ENCODE assay signal across 8 cellular contexts in the genomic region with DNA sequence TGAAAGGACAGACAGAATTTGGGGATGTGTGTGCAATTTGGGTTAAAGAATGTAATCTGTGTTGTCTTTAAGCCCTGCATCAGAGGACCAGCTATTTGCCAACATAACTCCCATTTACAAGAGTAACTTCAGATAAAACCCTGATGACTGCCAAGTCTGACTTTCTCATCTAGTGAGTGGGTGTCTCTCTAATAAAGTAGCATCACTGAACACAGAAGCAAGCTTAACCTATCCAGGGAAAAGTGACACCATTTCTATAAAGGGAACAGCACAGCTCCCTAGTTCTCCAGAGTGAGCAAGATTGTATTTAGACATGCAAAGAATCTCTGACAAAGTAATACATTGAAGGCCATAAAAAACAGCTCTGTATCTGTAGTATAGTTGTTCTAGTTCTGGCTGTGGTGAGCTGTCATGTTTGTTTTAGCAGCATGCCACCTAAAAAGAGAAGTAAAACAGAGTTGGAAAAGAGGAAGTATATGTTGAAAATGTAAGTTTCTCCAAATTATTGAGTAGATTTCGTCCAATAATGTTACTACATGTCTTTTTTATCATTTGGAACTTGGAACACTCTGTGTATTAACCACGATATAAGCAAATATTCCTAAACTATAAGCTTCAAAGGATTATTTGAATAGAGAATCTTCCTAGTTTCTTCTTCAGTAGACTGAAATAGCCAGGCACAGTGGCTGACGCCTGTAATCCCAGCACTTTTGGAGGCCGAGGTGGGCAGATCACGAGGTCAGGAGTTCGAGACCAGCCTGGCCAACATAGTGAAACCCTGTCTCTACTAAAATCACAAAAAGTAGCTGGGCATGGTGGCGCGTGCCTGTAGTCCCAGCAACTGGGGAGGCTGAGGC. TPM values are rescaled to one million over a fixed set of nuclear protein-coding genes. Genes with fewer than 3 reads are reported as not detected.
DNase-seq lines count a peak whose midpoint lies in the region; ATAC-seq and TF ChIP-seq lines count a peak whose summit lies in the region.

No MANE protein-coding gene starts in this region.

- peaks cover 44% of the 10 kb centered on the region for H3F3A ChIP-seq in SU-DHL-6 (ENCODE audit: insufficient read depth)

- CTCF ChIA-PET in activated CD8-positive, alpha-beta T cell treated with anti-CD3 and anti-CD28 coated beads, Interleukin-2, amount 10 ng/mL, durations not matched to agents 7 days and 5 days (lab: Charles Lee) = interaction anchor here (0.9 to 3.2 kb wide), 9 partner anchors 9 to 143 kb away, joined by 3 to 10 read pairs (median 5); no protein-coding TSS in a partner anchor

- DNase-seq in EH (ENCODE audit: low read depth) (peak; percentile 77), NCI-H146 (lab: John Stamatoyannopoulos, UW) (no peak), substantia nigra (lab: John Stamatoyannopoulos, UW) (no peak)
- DNase-seq in activated CD8-positive, alpha-beta T cell treated with anti-CD3 and anti-CD28 coated beads, Interleukin-2, amount 10 ng/mL, durations not matched to agents 7 days and 5 days = no peak

- no peaks in the 10 kb centered on the region for H3K9me3 Mint-ChIP-seq in activated CD8-positive, alpha-beta T cell treated with anti-CD3 and anti-CD28 coated beads, Interleukin-2, amount 10 ng/mL, durations not matched to agents 7 days and 5 days (ENCODE audit: insufficient read depth)

- no peak for TF ChIP-seq CTCF in SU-DHL-6 (IDR thresholded peaks at IDR 0.05; ENCODE audit: insufficient read depth, low read length, poor library complexity, severe bottlenecking)

- H2AFZ ChIP-seq in SU-DHL-6 (ENCODE audit: low read depth, low read length, severe bottlenecking) = peak overlapping the region; percentile 25

- ATAC-seq in HG03097 (IDR thresholded peaks at IDR 0.05; ENCODE audit: low FRiP score, unreplicated experiment) (peak; percentile 51), GM18505 (IDR thresholded peaks at IDR 0.05; ENCODE audit: unreplicated experiment) (no peak)
- no peak for ATAC-seq in activated CD8-positive, alpha-beta T cell treated with anti-CD3 and anti-CD28 coated beads, Interleukin-2, amount 10 ng/mL, durations not matched to agents 7 days and 5 days

- no peaks in the 10 kb centered on the region for H3K36me3 Mint-ChIP-seq in activated CD8-positive, alpha-beta T cell treated with anti-CD3 and anti-CD28 coated beads, Interleukin-2, amount 10 ng/mL, durations not matched to agents 7 days and 5 days (ENCODE audit: low read depth)

- H3K27ac ChIP-seq in SU-DHL-6 (ENCODE audit: low read depth, low read length) (peak overlapping the region; percentile 92), mesodermal cell (ENCODE audit: low read depth, low read length, severe bottlenecking) (peak overlapping the region; percentile 1), substantia nigra (ENCODE audit: low read depth, low read length, poor library complexity, severe bottlenecking) (no peak overlapping the region)

- H3K9me3 ChIP-seq in SU-DHL-6 (ENCODE audit: insufficient read depth, low read length) = no peaks in the 10 kb centered on the region
- H3K9me3 ChIP-seq in mesodermal cell (ENCODE audit: control insufficient read depth, low read length) = no peaks in the 10 kb centered on the region

- no peak overlapping the region for H3K27ac Mint-ChIP-seq in activated CD8-positive, alpha-beta T cell treated with anti-CD3 and anti-CD28 coated beads, Interleukin-2, amount 10 ng/mL, durations not matched to agents 7 days and 5 days

- H3K4me3 ChIP-seq in SU-DHL-6 (ENCODE audit: insufficient read depth, low read length, poor library complexity, severe bottlenecking) (no peak overlapping the region), mesodermal cell (ENCODE audit: extremely low read depth, insufficient read depth, low read length, poor library complexity, severe bottlenecking) (no peak overlapping the region)

- peak overlapping the region; percentile 55 for H3K4me2 ChIP-seq in SU-DHL-6 (ENCODE audit: low read depth, low read length, poor library complexity, severe bottlenecking)

- POLR2A ChIA-PET in activated CD8-positive, alpha-beta T cell treated with anti-CD3 and anti-CD28 coated beads, Interleukin-2, amount 10 ng/mL, durations not matched to agents 7 days and 5 days (lab: Charles Lee) = interaction anchor here (0.6 to 1.9 kb wide), 2 partner anchors 10 to 23 kb away, joined by 4 to 7 read pairs; no protein-coding TSS in a partner anchor

- H3K36me3 ChIP-seq in SU-DHL-6 (ENCODE audit: low read length) = no peaks in the 10 kb centered on the region
- no peaks in the 10 kb centered on the region for H3K36me3 ChIP-seq in mesodermal cell (ENCODE audit: control insufficient read depth, insufficient read depth, low read length)

- H3K9me2 ChIP-seq in SU-DHL-6 (replicated peaks; ENCODE audit: insufficient read depth, low read length) = no peaks in the 10 kb centered on the region

- H3K4me3 Mint-ChIP-seq in activated CD8-positive, alpha-beta T cell treated with anti-CD3 and anti-CD28 coated beads, Interleukin-2, amount 10 ng/mL, durations not matched to agents 7 days and 5 days = no peak overlapping the region

- H3K4me1 ChIP-seq in mesodermal cell (ENCODE audit: control insufficient read depth, insufficient read depth, low read length, poor library complexity, severe bottlenecking) = peaks cover 7% of the 10 kb centered on the region

- WGBS in mesodermal cell (ENCODE audit: insufficient coverage in 2 of 2), 2 experiments = 95 to 100% methylated on average over 6 of the region's 8 CpGs

- H3K4me1 Mint-ChIP-seq in activated CD8-positive, alpha-beta T cell treated with anti-CD3 and anti-CD28 coated beads, Interleukin-2, amount 10 ng/mL, durations not matched to agents 7 days and 5 days (ENCODE audit: low read depth) = peaks cover 11% of the 10 kb centered on the region

- no peaks in the 10 kb centered on the region for H3K79me2 ChIP-seq in SU-DHL-6 (ENCODE audit: insufficient read depth, low read length)

- H3K9ac ChIP-seq in SU-DHL-6 (ENCODE audit: low read length) = peak overlapping the region; percentile 51

- no peaks in the 10 kb centered on the region for H4K20me1 ChIP-seq in SU-DHL-6 (ENCODE audit: low read depth, low read length)

- peaks cover 2% of the 10 kb centered on the region for H3K27me3 Mint-ChIP-seq in activated CD8-positive, alpha-beta T cell treated with anti-CD3 and anti-CD28 coated beads, Interleukin-2, amount 10 ng/mL, durations not matched to agents 7 days and 5 days (ENCODE audit: low read depth)

- no peak for TF ChIP-seq POLR2A in GM18505 (IDR thresholded peaks at IDR 0.05; ENCODE audit: borderline replicate concordance, extremely low read depth, insufficient read depth, insufficient read length)

- H3K27me3 ChIP-seq in SU-DHL-6 (ENCODE audit: low read length) = no peaks in the 10 kb centered on the region

RNA-seq across cellular contexts. Expression of gene PIM1, which starts 8.8 kb away (rescaled TPM):
- 44.5 TPM for polyA plus RNA-seq in mesodermal cell (2013, experiment 1 of 2)
- 33.2 TPM for polyA plus RNA-seq in mesodermal cell (2013, experiment 2 of 2)
- total RNA-seq in activated CD8-positive, alpha-beta T cell treated with anti-CD3 and anti-CD28 coated beads, Interleukin-2, amount 10 ng/mL, durations not matched to agents 7 days and 5 days = 100 to 1,000 TPM; 432 to 449 TPM
